Comparison of ENCODE assay signal across 13 cellular contexts in the genomic region with DNA sequence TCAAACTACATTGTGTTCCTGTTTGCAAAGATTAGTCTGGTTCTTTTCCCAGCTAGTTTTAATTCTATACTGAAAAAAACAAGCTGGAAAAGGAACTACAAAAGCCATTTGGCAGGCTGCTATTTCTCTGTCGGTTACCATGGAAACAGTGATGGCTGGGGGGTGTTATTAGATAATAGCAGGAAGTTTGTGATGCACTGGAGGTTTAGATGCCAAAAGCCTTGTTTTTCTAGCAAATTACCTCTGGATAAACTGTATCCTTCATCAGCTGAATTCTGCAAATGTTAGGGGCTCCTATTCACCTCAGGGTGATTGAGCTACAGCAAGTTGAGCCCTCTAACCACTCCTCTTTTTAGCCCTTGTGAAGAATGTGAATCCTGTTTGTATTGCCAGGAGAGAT. TPM values are rescaled to one million over a fixed set of nuclear protein-coding genes. Genes with fewer than 3 reads are reported as not detected.
DNase-seq lines count a peak whose midpoint lies in the region; ATAC-seq and TF ChIP-seq lines count a peak whose summit lies in the region.
"Had no signal": no experiment of that assay in that cellular context is flagged by ENCODE, and none has a peak within 500 bp of the region (broad histone marks: within the 10 kb centered on the region; RNA-seq: fewer than 3 reads in every experiment).

No MANE protein-coding gene starts in this region.

- peak overlapping the region in 1 of 2 donors; percentile 47 for H3K4me3 ChIP-seq in ascending aorta
- H3K4me3 ChIP-seq in heart right ventricle, result peak overlapping the region in 1 of 10 donors; percentile 6

- H3K36me3 Mint-ChIP-seq in activated CD8-positive, alpha-beta T cell treated with anti-CD3 and anti-CD28 coated beads for 36 hours (ENCODE audit: low read depth), result peaks cover 43% of the 10 kb centered on the region

- peaks cover 18% of the 10 kb centered on the region for H3K4me1 Mint-ChIP-seq in activated CD8-positive, alpha-beta T cell treated with anti-CD3 and anti-CD28 coated beads for 36 hours (ENCODE audit: low read depth)

- in situ Hi-C loops in KBM-7 (cut with MboI; ENCODE audit: low pct_unique_long_range_greater_than_20kb, low sequenced_read_pairs), result no loop called here

- peaks cover 0 to 17% of the 10 kb centered on the region in 2 donors for H3K4me1 ChIP-seq in ascending aorta
- H3K4me1 ChIP-seq in heart right ventricle, result peaks cover 3 to 46% (median 22%) of the 10 kb centered on the region in 9 donors

- intact Hi-C loops in ascending aorta (cut with DNase I), result loop anchor here (5.0 kb wide), 1 partner anchor 127 kb away; no protein-coding TSS in a partner anchor
- intact Hi-C loops in heart right ventricle (cut with DNase I), result loop anchor here in 1 of 10 donors (5.0 kb wide), 1 partner anchor 37 kb away; the partner anchor contains the start of gene C11orf96
- intact Hi-C loops in activated CD8-positive, alpha-beta T cell treated with anti-CD3 and anti-CD28 coated beads for 36 hours (cut with micrococcal nuclease), result no loop called here

- H3K27me3 ChIP-seq in ascending aorta (no peaks in the 10 kb centered on the region), heart right ventricle (no peaks in the 10 kb centered on the region)

- H3K4me3 Mint-ChIP-seq in activated CD8-positive, alpha-beta T cell treated with anti-CD3 and anti-CD28 coated beads for 36 hours, result no peak overlapping the region
- H3K4me3 Mint-ChIP-seq: CD4-positive, alpha-beta T cell; IgD-negative memory B cell; natural killer cell had no signal

- TF ChIP-seq CTCF in ascending aorta (IDR thresholded peaks at IDR 0.05), result no peak
- TF ChIP-seq CTCF in heart right ventricle (IDR thresholded peaks at IDR 0.05), result no peak
- no peak for TF ChIP-seq CTCF in activated CD8-positive, alpha-beta T cell treated with anti-CD3 and anti-CD28 coated beads for 36 hours (IDR thresholded peaks at IDR 0.05)

- no peak overlapping the region for H3K27ac Mint-ChIP-seq in activated CD8-positive, alpha-beta T cell treated with anti-CD3 and anti-CD28 coated beads for 36 hours
- H3K27ac Mint-ChIP-seq: CD4-positive, alpha-beta T cell; IgD-negative memory B cell; natural killer cell had no signal

- H3K9me3 ChIP-seq in ascending aorta (no peaks in the 10 kb centered on the region), heart right ventricle (no peaks in the 10 kb centered on the region)

- H3K9me3 Mint-ChIP-seq in activated CD8-positive, alpha-beta T cell treated with anti-CD3 and anti-CD28 coated beads for 36 hours, result no peaks in the 10 kb centered on the region
- H3K9me3 Mint-ChIP-seq: CD4-positive, alpha-beta T cell; IgD-negative memory B cell; natural killer cell had no signal

- ATAC-seq in heart right ventricle (peak in 7 of 8 donors; percentile 16 to 85 (median 70)), GM19455 (IDR thresholded peaks at IDR 0.05; ENCODE audit: unreplicated experiment) (no peak)
- ATAC-seq in activated CD8-positive, alpha-beta T cell treated with anti-CD3 and anti-CD28 coated beads for 36 hours, result no peak
- ATAC-seq: natural killer cell had no signal

- CTCF ChIA-PET in activated CD8-positive, alpha-beta T cell treated with anti-CD3 and anti-CD28 coated beads for 36 hours (lab: Charles Lee), result interaction anchor here (4.0 kb wide), 1 partner anchor 17 kb away, joined by 27 read pairs; no protein-coding TSS in a partner anchor

- H3K27ac ChIP-seq in ascending aorta (peak overlapping the region; percentile 37 to 58), heart right ventricle (peak overlapping the region in 8 of 10 donors; percentile 46 to 76 (median 70))

- POLR2A ChIA-PET in activated CD8-positive, alpha-beta T cell treated with anti-CD3 and anti-CD28 coated beads for 36 hours (lab: Charles Lee), result no interaction called here

- H3K27me3 Mint-ChIP-seq in activated CD8-positive, alpha-beta T cell treated with anti-CD3 and anti-CD28 coated beads for 36 hours, result no peaks in the 10 kb centered on the region
- H3K27me3 Mint-ChIP-seq: CD4-positive, alpha-beta T cell; IgD-negative memory B cell had no signal

- H3K36me3 ChIP-seq in ascending aorta (peaks cover 22 to 42% of the 10 kb centered on the region in 2 donors), heart right ventricle (peaks cover 0 to 74% (median 15%) of the 10 kb centered on the region in 9 donors)

- WGBS in heart right ventricle, 2 donors, result 34 to 47% methylated on average over 1 of the region's 1 CpG

- DNase-seq in KBM-7 (peak; percentile 5), ascending aorta (ENCODE audit: low spot score in 2 of 2) (no peak), heart right ventricle (peak in 1 of 2 donors; percentile 76), pulmonary artery endothelial cell (ENCODE audit: low read depth, low spot score) (peak; percentile 83), HuH-7.5 (ENCODE audit: low spot score) (no peak), HUDEP-2 (lab: John Stamatoyannopoulos, UW; ENCODE audit: unreplicated experiment in 76 of 76) (no peak)
- DNase-seq in activated CD8-positive, alpha-beta T cell treated with anti-CD3 and anti-CD28 coated beads for 36 hours, result no peak
- DNase-seq: CD4-positive, alpha-beta T cell; natural killer cell; stimulated activated CD4-positive, alpha-beta T cell treated with anti-CD3 and anti-CD28 coated beads, Interleukin-2, amount 100 ng/mL, for 48 hours; T-helper 2 cell had no signal

RNA-seq across cellular contexts. Expression of gene ALKBH3, which starts 25.2 kb away (rescaled TPM):
- total RNA-seq in ascending aorta, result 19.1 TPM
- total RNA-seq in heart right ventricle, result 10 to 100 TPM in 9 of 10 donors, 1 to 10 TPM in 1; 9.2 to 20.5 (median 17.8) TPM
- polyA plus RNA-seq in heart right ventricle, result 10 to 100 TPM; 20.1 to 20.4 TPM
- 28.2 and 42.8 TPM in 2 replicates for total RNA-seq in pulmonary artery endothelial cell
- 10 to 100 TPM; 40.1 to 48.4 TPM for total RNA-seq in activated CD8-positive, alpha-beta T cell treated with anti-CD3 and anti-CD28 coated beads for 36 hours

RNA-seq across cellular contexts. Expression of gene C11orf96, which starts 36.6 kb away (rescaled TPM):
- total RNA-seq in ascending aorta, result 2,116 TPM
- total RNA-seq in heart right ventricle, result 10 to 100 TPM in 8 of 10 donors, 1 to 10 TPM in 2; 8.4 to 64.9 (median 25.7) TPM
- polyA plus RNA-seq in heart right ventricle, result 10 to 100 TPM; 24.1 to 37.7 TPM
- 1.7 and 1.8 TPM in 2 replicates for total RNA-seq in pulmonary artery endothelial cell
- 1 to 10 TPM; 1.0 to 1.3 TPM for total RNA-seq in activated CD8-positive, alpha-beta T cell treated with anti-CD3 and anti-CD28 coated beads for 36 hours
- total RNA-seq: CD4-positive, alpha-beta T cell had no signal
- polyA plus RNA-seq: IgD-negative memory B cell had no signal

Comparison
In these comparisons a context has a peak if more than half of its experiments do, and no peak if none do; other contexts are left out.
1. DNase-seq: peak in KBM-7 (single experiment) and pulmonary artery endothelial cell (single experiment); none in ascending aorta (0 of 2), HuH-7.5 (single experiment), activated CD8-positive, alpha-beta T cell treated with anti-CD3 and anti-CD28 coated beads for 36 hours (single experiment) and HUDEP-2 (0 of 76).
2. ATAC-seq: peak in heart right ventricle (7 of 8); none in GM19455 (single experiment) and activated CD8-positive, alpha-beta T cell treated with anti-CD3 and anti-CD28 coated beads for 36 hours (single experiment).
3. RNA of gene C11orf96, which starts 36.6 kb away (total RNA-seq): 2,116 TPM in ascending aorta (single experiment); 8.4 to 64.9 TPM in heart right ventricle, 1.7 to 1.8 TPM in pulmonary artery endothelial cell and 1.0 to 1.3 TPM in activated CD8-positive, alpha-beta T cell treated with anti-CD3 and anti-CD28 coated beads for 36 hours; every median in the first group is over 10 times any median in the second.